Comparison of ENCODE assay signal across 8 cellular contexts in the genomic region with DNA sequence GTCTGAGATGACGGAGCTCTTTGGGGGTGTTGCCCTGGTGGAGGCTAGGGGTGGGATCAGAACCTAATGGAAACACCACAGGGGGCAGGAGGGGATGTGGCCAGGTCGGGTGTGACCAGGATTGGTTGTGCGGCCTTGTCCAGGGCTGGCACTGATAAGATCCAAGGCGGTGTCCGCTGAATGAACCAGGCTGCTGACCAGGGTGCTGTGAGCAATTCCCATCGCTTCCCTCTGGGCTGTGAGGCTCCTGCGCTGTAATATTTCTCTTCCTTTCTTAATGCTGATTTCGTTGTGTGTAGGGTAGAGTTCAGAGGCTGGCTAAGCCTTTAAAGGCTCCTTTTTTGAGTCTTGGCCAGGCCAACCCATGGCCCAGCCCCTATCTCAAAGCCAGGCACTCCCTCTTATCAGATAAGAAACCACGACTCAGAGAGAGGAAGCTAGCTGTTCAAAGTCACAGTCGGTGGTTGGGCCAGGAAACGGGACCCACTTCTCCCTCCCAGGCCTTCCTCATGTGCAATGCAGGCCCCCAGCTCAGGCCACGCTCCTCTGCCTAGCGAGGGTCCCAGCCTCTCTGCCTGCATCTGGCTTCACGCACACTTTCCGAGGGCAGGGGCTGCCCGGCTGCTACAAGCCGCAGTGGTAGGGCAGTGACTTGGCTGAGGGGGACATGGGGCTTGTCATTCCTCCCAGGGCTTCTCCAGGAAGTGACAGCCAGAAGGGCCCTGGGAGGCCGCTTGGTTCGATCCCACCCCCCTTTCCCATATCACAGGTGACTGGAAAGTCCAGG. TPM values are rescaled to one million over a fixed set of nuclear protein-coding genes. Genes with fewer than 3 reads are reported as not detected.
A peak's percentile ranks its signal among the peaks of the same experiment; 100 is the strongest.
DNase-seq lines count a peak whose midpoint lies in the region; ATAC-seq and TF ChIP-seq lines count a peak whose summit lies in the region.

No MANE protein-coding gene starts in this region.

- CTCF ChIA-PET in GM10248 (lab: Yijun Ruan, JAX), result no interaction called here

- no peak for TF ChIP-seq CTCF in GM10248 (IDR thresholded peaks at IDR 0.05; ENCODE audit: control extremely low read depth, extremely low read depth, low read depth, missing control alignments)

- ATAC-seq in HG03280 (IDR thresholded peaks at IDR 0.05; ENCODE audit: unreplicated experiment) (no peak), HG02870 (IDR thresholded peaks at IDR 0.05; ENCODE audit: unreplicated experiment) (no peak)

- POLR2A ChIA-PET in GM10248 (lab: Yijun Ruan, JAX), result no interaction called here

- DNase-seq in HT1080 (ENCODE audit: low read depth) (peak; percentile 30), UCSD-AML1 (lab: John Stamatoyannopoulos, UW; ENCODE audit: unreplicated experiment) (peak; percentile 87), occipital lobe (lab: John Stamatoyannopoulos, UW) (no peak), GM10248 (ENCODE audit: extremely low spot score) (no peak)
- DNase-seq in effector CD4-positive, alpha-beta T cell, result peak; percentile 47
- DNase-seq in stimulated activated CD4-positive, alpha-beta T cell treated with anti-CD3 and anti-CD28 coated beads, Interleukin-1b, Interleukin-23, amount 100 ng/mL, for 48 hours, result peak; percentile 53

RNA-seq across cellular contexts. Expression of a gene that starts 26.0 kb away (rescaled TPM):
- total RNA-seq in HT1080 (2014; rRNA removed; shearing (Covaris generic)), result 61.2 and 73.5 TPM in 2 replicates
- 60.8 and 68.6 TPM in 2 replicates for polyA plus RNA-seq in HT1080 (2015; cell fraction: cytosol; rRNA removed)
- 142 and 150 TPM in 2 replicates for polyA plus RNA-seq in HT1080 (2015; cell fraction: nucleus; rRNA removed)
- 6.2 TPM for total RNA-seq in occipital lobe

Comparison
In these comparisons a context has a peak if more than half of its experiments do, and no peak if none do; other contexts are left out.
1. DNase-seq: peak in HT1080 (single experiment), UCSD-AML1 (single experiment), effector CD4-positive, alpha-beta T cell (single experiment) and stimulated activated CD4-positive, alpha-beta T cell treated with anti-CD3 and anti-CD28 coated beads, Interleukin-1b, Interleukin-23, amount 100 ng/mL, for 48 hours (single experiment); none in occipital lobe (single experiment) and GM10248 (single experiment).